8 cellular contexts compared by ENCODE assay signal in the genomic region with DNA sequence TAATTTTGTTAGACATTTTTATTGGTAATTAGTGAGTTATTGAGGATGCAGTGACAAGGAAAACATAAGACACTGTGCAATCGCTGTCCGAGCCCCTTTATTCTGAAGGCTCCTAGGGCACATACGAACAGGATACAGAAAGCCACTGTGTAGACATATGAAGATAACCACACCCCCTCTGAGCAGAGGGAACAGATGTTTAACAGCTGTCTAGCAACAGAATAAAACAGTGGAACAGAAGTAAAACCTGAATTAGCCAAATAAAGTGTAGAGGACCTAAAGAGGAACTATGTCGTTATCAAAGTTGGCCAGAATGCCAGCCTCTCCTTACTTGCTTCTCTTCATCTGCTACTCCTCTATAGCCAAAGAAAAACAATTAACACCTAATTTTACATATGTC. TPM values are rescaled to one million over a fixed set of nuclear protein-coding genes. Genes with fewer than 3 reads are reported as not detected.
DNase-seq lines count a peak whose midpoint lies in the region; ATAC-seq and TF ChIP-seq lines count a peak whose summit lies in the region.

No MANE protein-coding gene starts in this region.

- intact Hi-C loops in left lung (cut with DNase I), result no loop called here

- no peaks in the 10 kb centered on the region for H3K9me3 ChIP-seq in left lung

- peak overlapping the region; percentile 22 for H3K4me3 ChIP-seq in WI38 (ENCODE audit: low read depth, low read length)
- H3K4me3 ChIP-seq in left lung, result no peak overlapping the region

- H3K27me3 ChIP-seq in left lung, result no peaks in the 10 kb centered on the region

- ATAC-seq in GM18508 (IDR thresholded peaks at IDR 0.05; ENCODE audit: insufficient read depth, unreplicated experiment) (peak; percentile 59), HG02885 (IDR thresholded peaks at IDR 0.05; ENCODE audit: poor library complexity, unreplicated experiment) (peak; percentile 78), left lung (peak; percentile 60), HG03045 (IDR thresholded peaks at IDR 0.05; ENCODE audit: unreplicated experiment) (no peak)

- no peaks in the 10 kb centered on the region for H3K36me3 ChIP-seq in left lung

- peaks cover 6 to 50% of the 10 kb centered on the region in 2 donors for H3K4me1 ChIP-seq in left lung

- peak overlapping the region; percentile 49 to 64 for H3K27ac ChIP-seq in left lung

- TF ChIP-seq CTCF in WI38 (IDR thresholded peaks at IDR 0.05; ENCODE audit: low read depth, low read length) (no peak), left lung (IDR thresholded peaks at IDR 0.05) (no peak)

- DNase-seq in left lung (no peak), 8988T (no peak)
- no peak for DNase-seq in stimulated activated CD4-positive, alpha-beta T cell treated with anti-CD3 and anti-CD28 coated beads, Interleukin-15, amount 100 ng/mL, for 24 hours
- no peak for DNase-seq in activated CD4-positive, alpha-beta T cell treated with anti-CD3 and anti-CD28 coated beads for 4 hours

RNA-seq across cellular contexts. Expression of gene CYTH3, which starts 43.6 kb away (rescaled TPM):
- 10 to 100 TPM; 21.3 to 24.3 TPM for total RNA-seq in left lung
